In the genomic region with DNA sequence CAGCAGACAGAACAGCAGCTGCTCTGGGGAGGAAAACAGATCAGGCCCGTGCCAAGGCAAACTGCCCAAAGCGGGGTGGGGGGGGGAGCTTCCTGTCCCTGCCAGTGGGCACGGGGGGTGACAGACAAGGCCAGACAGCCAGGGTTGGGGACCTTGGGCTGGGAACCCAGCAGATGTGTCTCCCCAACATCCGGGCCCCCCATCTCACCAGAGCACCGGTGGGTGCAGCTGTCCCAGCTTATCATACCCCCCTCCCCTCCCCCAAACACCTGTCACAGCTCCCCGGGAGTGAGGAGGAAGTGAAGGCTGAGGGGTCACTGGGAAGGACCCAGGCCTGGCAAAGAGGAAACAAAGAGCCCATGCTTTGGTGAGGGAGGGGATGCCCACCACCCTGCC, we compare ENCODE assay signal across 1 cellular context.
TF ChIP-seq lines count a peak whose summit lies in the region.

No MANE protein-coding gene starts in this region.

TF ChIP-seq in A549, 52 proteins besides CTCF, POLR2A, EP300 and RAD21:
- TF ChIP-seq, protein P1, sequence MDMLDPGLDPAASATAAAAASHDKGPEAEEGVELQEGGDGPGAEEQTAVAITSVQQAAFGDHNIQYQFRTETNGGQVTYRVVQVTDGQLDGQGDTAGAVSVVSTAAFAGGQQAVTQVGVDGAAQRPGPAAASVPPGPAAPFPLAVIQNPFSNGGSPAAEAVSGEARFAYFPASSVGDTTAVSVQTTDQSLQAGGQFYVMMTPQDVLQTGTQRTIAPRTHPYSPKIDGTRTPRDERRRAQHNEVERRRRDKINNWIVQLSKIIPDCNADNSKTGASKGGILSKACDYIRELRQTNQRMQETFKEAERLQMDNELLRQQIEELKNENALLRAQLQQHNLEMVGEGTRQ (IDR thresholded peaks at IDR 0.05): no peak
- TF ChIP-seq, protein P2, sequence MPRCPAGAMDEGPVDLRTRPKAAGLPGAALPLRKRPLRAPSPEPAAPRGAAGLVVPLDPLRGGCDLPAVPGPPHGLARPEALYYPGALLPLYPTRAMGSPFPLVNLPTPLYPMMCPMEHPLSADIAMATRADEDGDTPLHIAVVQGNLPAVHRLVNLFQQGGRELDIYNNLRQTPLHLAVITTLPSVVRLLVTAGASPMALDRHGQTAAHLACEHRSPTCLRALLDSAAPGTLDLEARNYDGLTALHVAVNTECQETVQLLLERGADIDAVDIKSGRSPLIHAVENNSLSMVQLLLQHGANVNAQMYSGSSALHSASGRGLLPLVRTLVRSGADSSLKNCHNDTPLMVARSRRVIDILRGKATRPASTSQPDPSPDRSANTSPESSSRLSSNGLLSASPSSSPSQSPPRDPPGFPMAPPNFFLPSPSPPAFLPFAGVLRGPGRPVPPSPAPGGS (IDR thresholded peaks at IDR 0.05): no peak
- TF ChIP-seq HOXA7 (CRISPR knock-in tag; IDR thresholded peaks at IDR 0.05): 0 out of 2 replicates have a peak, but pooled peaks have one; percentile 35
- TF ChIP-seq NPAS2 (CRISPR knock-in tag; IDR thresholded peaks at IDR 0.05; ENCODE audit: borderline replicate concordance): no peak
